Comparison of ENCODE assay signal across 1 cellular context in the genomic region with DNA sequence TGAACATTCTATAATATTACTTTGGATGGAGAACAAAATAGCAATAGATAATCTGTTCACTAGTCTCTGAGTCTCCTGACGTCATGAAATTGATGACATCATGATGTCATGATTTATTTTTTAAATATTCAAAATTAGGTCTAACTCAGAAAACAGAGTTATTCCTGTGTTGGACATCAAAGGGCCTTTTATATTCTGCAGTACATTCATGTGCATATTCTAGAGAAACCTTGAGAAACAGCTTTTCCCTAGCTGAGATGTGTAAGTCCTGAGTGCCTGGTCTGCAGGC.
A peak's percentile ranks its signal among the peaks of the same experiment; 100 is the strongest.
TF ChIP-seq lines count a peak whose summit lies in the region.

No MANE protein-coding gene starts in this region.

TF ChIP-seq in GM12878, 131 proteins besides CTCF, POLR2A, EP300 and RAD21:
- TF ChIP-seq EGR1 (IDR thresholded peaks at IDR 0.05; ENCODE audit: borderline replicate concordance in 1 of 2, low read depth in 2 of 2, low read length in 2 of 2) (no peak), CREM (IDR thresholded peaks at IDR 0.05; ENCODE audit: low read depth) (0 out of 2 replicates have a peak, but pooled peaks have one; percentile 6), SREBF2 (IDR thresholded peaks at IDR 0.05; ENCODE audit: low read length) (no peak), CEBPZ (IDR thresholded peaks at IDR 0.05; ENCODE audit: low read depth, low read length) (no peak), ZZZ3 (IDR thresholded peaks at IDR 0.05; ENCODE audit: control insufficient read depth, insufficient read length, low read depth) (no peak), ATF7 (IDR thresholded peaks at IDR 0.05; ENCODE audit: low read depth) (peak; percentile 91), CREB1 (IDR thresholded peaks at IDR 0.05; ENCODE audit: low read depth) (0 out of 2 replicates have a peak, but pooled peaks have one; percentile 47), PAX5 (IDR thresholded peaks at IDR 0.05; ENCODE audit: borderline replicate concordance, low read depth, low read length) (no peak)
- TF ChIP-seq, protein P1, sequence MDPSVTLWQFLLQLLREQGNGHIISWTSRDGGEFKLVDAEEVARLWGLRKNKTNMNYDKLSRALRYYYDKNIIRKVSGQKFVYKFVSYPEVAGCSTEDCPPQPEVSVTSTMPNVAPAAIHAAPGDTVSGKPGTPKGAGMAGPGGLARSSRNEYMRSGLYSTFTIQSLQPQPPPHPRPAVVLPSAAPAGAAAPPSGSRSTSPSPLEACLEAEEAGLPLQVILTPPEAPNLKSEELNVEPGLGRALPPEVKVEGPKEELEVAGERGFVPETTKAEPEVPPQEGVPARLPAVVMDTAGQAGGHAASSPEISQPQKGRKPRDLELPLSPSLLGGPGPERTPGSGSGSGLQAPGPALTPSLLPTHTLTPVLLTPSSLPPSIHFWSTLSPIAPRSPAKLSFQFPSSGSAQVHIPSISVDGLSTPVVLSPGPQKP (IDR thresholded peaks at IDR 0.05; ENCODE audit: low read depth, low read length) = no peak
TF ChIP-seq in GM12878: peak in this region for 3.
